In genomic region chr4:159410076-159410777, GRCh38 we compare ENCODE assay signal across 18 cellular contexts.
DNase-seq lines count a peak whose midpoint lies in the region; ATAC-seq and TF ChIP-seq lines count a peak whose summit lies in the region.
"Had no signal": no experiment of that assay in that cellular context is flagged by ENCODE, and none has a peak within 500 bp of the region (broad histone marks: within the 10 kb centered on the region; RNA-seq: fewer than 3 reads in every experiment).

No MANE protein-coding gene starts in this region.

- no peaks in the 10 kb centered on the region for H3K79me2 ChIP-seq in SK-N-SH (ENCODE audit: insufficient read depth)
- no peaks in the 10 kb centered on the region for H3K79me2 ChIP-seq in MM.1S (ENCODE audit: low read length)

- H3K36me3 ChIP-seq in SK-N-SH (replicated peaks in 1 of 2; ENCODE audit: control insufficient read depth in 1 of 2, insufficient read depth in 2 of 2, low read length in 1 of 2) = no peaks in the 10 kb centered on the region
- no peaks in the 10 kb centered on the region for H3K36me3 ChIP-seq in MM.1S (replicated peaks; ENCODE audit: insufficient read depth, low read length)

- H3K27me3 ChIP-seq in SK-N-SH (ENCODE audit: insufficient read depth) (no peaks in the 10 kb centered on the region), MM.1S (replicated peaks; ENCODE audit: insufficient read depth, low read length) (no peaks in the 10 kb centered on the region)

- peaks cover 3% of the 10 kb centered on the region for H3F3A ChIP-seq in SK-N-SH (replicated peaks; ENCODE audit: insufficient read depth)
- H3F3A ChIP-seq in MM.1S (ENCODE audit: insufficient read depth, low read length) = no peaks in the 10 kb centered on the region

- POLR2A ChIA-PET in SK-N-SH (lab: Yijun Ruan, JAX) = no interaction called here

- TF ChIP-seq EP300 in SK-N-SH (IDR thresholded peaks at IDR 0.05; ENCODE audit: borderline replicate concordance in 1 of 2, low read depth in 1 of 2, low read length in 1 of 2) = no peak

- H4K20me1 ChIP-seq in SK-N-SH (ENCODE audit: insufficient read depth) (no peaks in the 10 kb centered on the region), MM.1S (ENCODE audit: insufficient read depth, low read length) (no peaks in the 10 kb centered on the region)

- WGBS in SK-N-SH (ENCODE audit: low lambda C conversion rate) = 52% methylated on average over 4 of the region's 4 CpGs

- H3K4me1 ChIP-seq in SK-N-SH (ENCODE audit: control insufficient read depth in 1 of 2, insufficient read depth in 2 of 2, low read depth in 1 of 2, low read length in 1 of 2) (peaks cover 0 to 6% of the 10 kb centered on the region in 2 experiments; a peak in 1 of 4 replicates), MM.1S (ENCODE audit: low read length) (no peaks in the 10 kb centered on the region)

- H3K4me2 ChIP-seq in SK-N-SH (no peak overlapping the region; the same call in 1 of the 2 replicates), MM.1S (ENCODE audit: low read depth, low read length) (no peak overlapping the region)

- DNase-seq in EH (ENCODE audit: low read depth) (peak; percentile 74), SK-N-SH (no peak), fibroblast of the aortic adventitia (ENCODE audit: low read depth) (peak; percentile 51), Ammon's horn (ENCODE audit: low spot score) (no peak), ecto neural progenitor cell (ENCODE audit: low spot score) (no peak), MM.1S (no peak)
- no peak for DNase-seq in activated CD4-positive, CD25-positive, alpha-beta regulatory T cell (lab: John Stamatoyannopoulos, UW)
- DNase-seq: ACHN; activated CD4-positive, alpha-beta T cell treated with anti-CD3 and anti-CD28 coated beads for 4 hours; activated CD8-positive, alpha-beta memory T cell treated with anti-CD3 and anti-CD28 coated beads, Interleukin-2, amount 50 U/mL, for 4 hours; CD4-positive, alpha-beta memory T cell; natural killer cell; NCI-H2029; NCI-H510A treated with DMSO at 0.1 percent for 48 hours; posterior cingulate gyrus; stimulated activated CD4-positive, alpha-beta T cell treated with anti-CD3 and anti-CD28 coated beads, Interleukin-4, amount 100 ng/mL, for 24 hours had no signal

- H3K9ac ChIP-seq in SK-N-SH (peak overlapping the region; percentile 32; the same call in 1 of the 2 replicates), MM.1S (ENCODE audit: low read length) (no peak overlapping the region)

- H3K4me3 ChIP-seq in SK-N-SH (ENCODE audit: low read depth in 2 of 2, low read length in 1 of 2) (no peak overlapping the region), fibroblast of the aortic adventitia (ENCODE audit: low read depth, low read length) (no peak overlapping the region), MM.1S (ENCODE audit: low read length) (no peak overlapping the region)
- H3K4me3 ChIP-seq: skin epidermis had no signal

- peak; percentile 63 for ATAC-seq in HG02884 (IDR thresholded peaks at IDR 0.05; ENCODE audit: unreplicated experiment)
- ATAC-seq: natural killer cell had no signal

- H3K9me3 ChIP-seq in SK-N-SH (no peaks in the 10 kb centered on the region), MM.1S (replicated peaks; ENCODE audit: insufficient read depth, low read length) (no peaks in the 10 kb centered on the region)

- peak overlapping the region; percentile 75; the same call in 1 of the 2 replicates for H2AFZ ChIP-seq in SK-N-SH (ENCODE audit: low read depth)
- H2AFZ ChIP-seq in MM.1S (ENCODE audit: low read length) = no peak overlapping the region

- no peaks in the 10 kb centered on the region for H3K9me2 ChIP-seq in SK-N-SH
- no peaks in the 10 kb centered on the region for H3K9me2 ChIP-seq in MM.1S (replicated peaks; ENCODE audit: insufficient read depth, low read length)

- CTCF ChIA-PET in SK-N-SH (lab: Yijun Ruan, JAX) = no interaction called here

- H3K27ac ChIP-seq in SK-N-SH (ENCODE audit: low read depth in 2 of 2, low read length in 1 of 2) (peak overlapping the region in 1 of 2 experiments; percentile 27; a peak in 1 of 4 replicates), MM.1S (ENCODE audit: low read length) (no peak overlapping the region)
- H3K27ac ChIP-seq: skin epidermis had no signal

- TF ChIP-seq CTCF in SK-N-SH (IDR thresholded peaks at IDR 0.05) = no peak
- TF ChIP-seq CTCF in fibroblast of the aortic adventitia (IDR thresholded peaks at IDR 0.05; ENCODE audit: insufficient read depth, low read length) = no peak
- no peak for TF ChIP-seq CTCF in MM.1S (IDR thresholded peaks at IDR 0.05; ENCODE audit: low read length)

- no peak for TF ChIP-seq RAD21 in SK-N-SH (IDR thresholded peaks at IDR 0.05; ENCODE audit: low read length)

TF ChIP-seq in SK-N-SH, 30 proteins besides CTCF, POLR2A, EP300 and RAD21:
- TF ChIP-seq PBX3 (IDR thresholded peaks at IDR 0.05) = 0 out of 2 replicates have a peak, but pooled peaks have one; percentile 10
- TF ChIP-seq GATA2 (CRISPR knock-in tag; IDR thresholded peaks at IDR 0.05) = no peak
- no peak for TF ChIP-seq CHD2 (IDR thresholded peaks at IDR 0.05; ENCODE audit: low read length, partially characterized antibody)
- TF ChIP-seq FOXJ3 (CRISPR knock-in tag; IDR thresholded peaks at IDR 0.05) = no peak
- TF ChIP-seq MEF2A (IDR thresholded peaks at IDR 0.05; ENCODE audit: borderline replicate concordance, low read depth) = peak; percentile 56; the same call in 1 of the 2 replicates
- peak; percentile 64; the same call in 1 of the 2 replicates for TF ChIP-seq FOSL2 (IDR thresholded peaks at IDR 0.05; ENCODE audit: borderline replicate concordance, low read depth)
- TF ChIP-seq JUND (IDR thresholded peaks at IDR 0.05) = peak; percentile 43

Comparison
In these comparisons a context has a peak if more than half of its experiments do, and no peak if none do; other contexts are left out.
1. DNase-seq: peak in EH (single experiment) and fibroblast of the aortic adventitia (single experiment); none in SK-N-SH (single experiment), Ammon's horn (single experiment), ecto neural progenitor cell (single experiment), activated CD4-positive, CD25-positive, alpha-beta regulatory T cell (0 of 4) and MM.1S (single experiment).